Comparison of ENCODE assay signal across 9 cellular contexts in the genomic region with DNA sequence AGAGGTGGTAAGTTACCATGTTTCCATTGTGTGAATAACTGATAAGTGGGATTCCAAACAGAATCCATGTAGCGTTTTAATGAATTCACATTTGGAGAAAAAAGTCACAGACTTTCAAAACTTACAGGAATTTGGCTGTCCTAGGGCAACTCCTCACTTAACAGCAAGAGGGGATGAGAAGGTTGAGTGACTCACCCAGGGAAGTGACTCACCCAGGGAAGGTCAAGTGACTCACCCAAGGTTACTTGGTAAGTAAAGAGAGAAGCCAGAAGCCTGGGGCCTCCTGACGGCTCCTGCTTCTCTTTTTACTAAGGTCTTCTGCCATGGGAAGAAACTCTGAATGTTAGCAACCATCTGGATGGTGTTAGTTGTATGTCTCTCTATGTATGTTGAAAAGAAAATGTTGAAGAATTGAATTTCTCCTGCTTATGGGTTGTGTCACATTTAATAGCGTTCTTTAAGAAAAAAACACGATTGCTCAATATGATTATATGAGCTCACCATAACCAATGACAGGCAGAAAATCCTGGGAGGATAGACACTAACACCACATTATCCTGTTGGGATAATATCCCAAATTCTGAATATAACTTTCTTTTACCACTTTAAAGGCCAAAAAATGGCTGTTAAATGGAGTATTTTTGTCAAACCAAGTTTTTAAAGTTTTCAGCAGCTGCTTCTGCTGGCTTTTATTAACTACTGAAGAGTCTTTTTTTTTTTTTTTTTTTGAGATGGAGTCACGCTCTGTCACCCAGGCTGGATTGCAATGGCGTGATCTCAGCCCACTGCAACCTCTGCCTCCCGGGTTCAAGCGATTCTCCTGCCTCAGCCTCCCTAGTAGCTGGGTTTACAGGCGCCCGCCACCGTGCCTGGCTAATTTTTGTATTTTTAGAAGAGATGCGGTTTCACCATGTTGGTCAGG.
DNase-seq lines count a peak whose midpoint lies in the region; ATAC-seq and TF ChIP-seq lines count a peak whose summit lies in the region.
"Had no signal": no experiment of that assay in that cellular context is flagged by ENCODE, and none has a peak within 500 bp of the region (broad histone marks: within the 10 kb centered on the region; RNA-seq: fewer than 3 reads in every experiment).

No MANE protein-coding gene starts in this region.

- intact Hi-C loops in left ventricle myocardium inferior (cut with micrococcal nuclease) (no loop called here), OCI-LY7 (cut with micrococcal nuclease; ENCODE audit: unreplicated experiment) (no loop called here)

- H3K4me2 ChIP-seq in smooth muscle cell: peak overlapping the region; percentile 81
- H3K4me2 ChIP-seq in OCI-LY7 (ENCODE audit: low read length): no peak overlapping the region

- peak overlapping the region; percentile 70 for H3K27ac ChIP-seq in left ventricle myocardium inferior (replicated peaks)
- peak overlapping the region; percentile 94 for H3K27ac ChIP-seq in smooth muscle cell (ENCODE audit: low read depth)
- no peak overlapping the region for H3K27ac ChIP-seq in OCI-LY7 (ENCODE audit: low read depth, low read length, poor library complexity, severe bottlenecking)
- H3K27ac ChIP-seq: VCaP had no signal

- H3K9me2 ChIP-seq in OCI-LY7 (ENCODE audit: insufficient read depth, low read length): no peaks in the 10 kb centered on the region

- POLR2A ChIA-PET in OCI-LY7 (lab: Charles Lee): interaction anchor here (0.5 kb wide), 1 partner anchor 925 kb away, joined by 3 read pairs; no protein-coding TSS in a partner anchor

- H3K4me1 ChIP-seq in left ventricle myocardium inferior (peaks cover 10% of the 10 kb centered on the region), smooth muscle cell (ENCODE audit: low read depth) (peaks cover 7% of the 10 kb centered on the region), OCI-LY7 (ENCODE audit: insufficient read depth, low read length, poor library complexity, severe bottlenecking) (no peaks in the 10 kb centered on the region)

- DNase-seq in EL: peak; percentile 99
- DNase-seq in RKO (ENCODE audit: low spot score): peak; percentile 94
- DNase-seq in activated naive CD4-positive, alpha-beta T cell treated with anti-CD3 and anti-CD28 coated beads, Interleukin-2, amount 50 U/mL, for 16 hours: peak; percentile 57
- peak; percentile 56 for DNase-seq in left ventricle myocardium inferior
- DNase-seq in smooth muscle cell (lab: John Stamatoyannopoulos, UW; ENCODE audit: unreplicated experiment): peak; percentile 22
- DNase-seq in NCI-H526 (lab: John Stamatoyannopoulos, UW): no peak
- no peak for DNase-seq in OCI-LY7 (ENCODE audit: low spot score)

- H2AFZ ChIP-seq in smooth muscle cell (ENCODE audit: low read depth) (no peak overlapping the region), OCI-LY7 (ENCODE audit: low read length) (no peak overlapping the region)

- H4K20me1 ChIP-seq in smooth muscle cell (ENCODE audit: low read depth): no peaks in the 10 kb centered on the region
- no peaks in the 10 kb centered on the region for H4K20me1 ChIP-seq in OCI-LY7 (ENCODE audit: insufficient read depth, low read length)

- H3K36me3 ChIP-seq in left ventricle myocardium inferior (no peaks in the 10 kb centered on the region), smooth muscle cell (ENCODE audit: low read depth) (no peaks in the 10 kb centered on the region), OCI-LY7 (ENCODE audit: insufficient read depth, low read length) (no peaks in the 10 kb centered on the region)

- CTCF ChIA-PET in OCI-LY7 (lab: Charles Lee; ENCODE audit: unreplicated experiment): no interaction called here

- peaks cover 19% of the 10 kb centered on the region for H3F3A ChIP-seq in smooth muscle cell (ENCODE audit: low read depth)

- no TSS peak for BruUV-seq in OCI-LY7 (replicated peaks; lab: Mats Ljungman, UMichigan)

- H3K9me3 ChIP-seq in left ventricle myocardium inferior (replicated peaks): no peaks in the 10 kb centered on the region
- H3K9me3 ChIP-seq in smooth muscle cell (replicated peaks; ENCODE audit: low read depth): no peaks in the 10 kb centered on the region
- H3K9me3 ChIP-seq in OCI-LY7 (ENCODE audit: low read length): no peaks in the 10 kb centered on the region

- no peak for TF ChIP-seq CTCF in left ventricle myocardium inferior (IDR thresholded peaks at IDR 0.05; ENCODE audit: borderline replicate concordance)
- TF ChIP-seq CTCF in smooth muscle cell (IDR thresholded peaks at IDR 0.05; ENCODE audit: borderline replicate concordance, insufficient read depth, poor library complexity, severe bottlenecking): no peak
- no peak for TF ChIP-seq CTCF in OCI-LY7 (conservative IDR thresholded peaks at IDR 0.05; ENCODE audit: low read length)

- H3K79me2 ChIP-seq in smooth muscle cell (ENCODE audit: low read depth) (no peaks in the 10 kb centered on the region), OCI-LY7 (ENCODE audit: insufficient read depth, low read depth, low read length) (no peaks in the 10 kb centered on the region)

- peak; percentile 38 for ATAC-seq in HG02870 (IDR thresholded peaks at IDR 0.05; ENCODE audit: unreplicated experiment)

- WGBS in smooth muscle cell (ENCODE audit: low lambda C conversion rate): 40% methylated on average over 12 of the region's 12 CpGs

- H3K9ac ChIP-seq in smooth muscle cell (ENCODE audit: low read depth): peak overlapping the region; percentile 60

- H3K4me3 ChIP-seq in left ventricle myocardium inferior (no peak overlapping the region), smooth muscle cell (no peak overlapping the region), OCI-LY7 (ENCODE audit: low read depth, low read length, poor library complexity, severe bottlenecking) (no peak overlapping the region)

- H3K27me3 ChIP-seq in left ventricle myocardium inferior (ENCODE audit: low read depth) (no peaks in the 10 kb centered on the region), smooth muscle cell (ENCODE audit: low read depth) (no peaks in the 10 kb centered on the region)

Comparison
In these comparisons a context has a peak if more than half of its experiments do, and no peak if none do; other contexts are left out.
1. DNase-seq: peak in EL (single experiment), RKO (single experiment), activated naive CD4-positive, alpha-beta T cell treated with anti-CD3 and anti-CD28 coated beads, Interleukin-2, amount 50 U/mL, for 16 hours (single experiment), left ventricle myocardium inferior (single experiment) and smooth muscle cell (single experiment); none in NCI-H526 (0 of 2) and OCI-LY7 (single experiment).